Comparison of ENCODE assay signal across 8 cellular contexts in genomic region chr12:46473634-46474201, GRCh38.
A peak's percentile ranks its signal among the peaks of the same experiment; 100 is the strongest.
DNase-seq lines count a peak whose midpoint lies in the region; ATAC-seq, FAIRE-seq and TF ChIP-seq lines count a peak whose summit lies in the region.

No MANE protein-coding gene starts in this region.

- no peak overlapping the region for H2BK20ac ChIP-seq in H1 (ENCODE audit: low read length)

- no peak overlapping the region for H2BK5ac ChIP-seq in H1 (ENCODE audit: low read depth, low read length)

- H3K4me3 ChIP-seq in H1 (ENCODE audit: extremely low read depth in 1 of 4, insufficient read depth in 2 of 4, low read depth in 3 of 4, low read length in 4 of 4) = no peak overlapping the region
- no peak overlapping the region for H3K4me3 ChIP-seq in mucosa of descending colon

- H2AFZ ChIP-seq in H1 (ENCODE audit: low read length) = peak overlapping the region; percentile 47; the same call in 1 of the 2 replicates

- ATAC-seq in GM19397 (IDR thresholded peaks at IDR 0.05; ENCODE audit: unreplicated experiment) = peak; percentile 75
- peak; percentile 59 for ATAC-seq in HG03520 (IDR thresholded peaks at IDR 0.05; ENCODE audit: unreplicated experiment)
- peak; percentile 97 for ATAC-seq in mucosa of descending colon

- no peak overlapping the region for H3K4me2 ChIP-seq in H1 (ENCODE audit: insufficient read depth in 1 of 2, low read depth in 2 of 2, low read length in 2 of 2)

- TF ChIP-seq CTCF in H1 (IDR thresholded peaks at IDR 0.05; ENCODE audit: control extremely low read depth in 1 of 3, insufficient read depth in 1 of 3, low read depth in 1 of 3, low read length in 3 of 3) = no peak
- no peak for TF ChIP-seq CTCF in mucosa of descending colon (IDR thresholded peaks at IDR 0.05)

- no peak overlapping the region for H2BK120ac ChIP-seq in H1 (replicated peaks; ENCODE audit: low read depth, low read length)

- WGBS in H1 (ENCODE audit: extremely low coverage in 1 of 2, insufficient coverage in 1 of 2, insufficient read length in 1 of 2, insufficient replicate concordance in 2 of 2, low coverage in 1 of 2, low lambda C conversion rate in 2 of 2, missing lambda C conversion rate in 1 of 2), 2 experiments = 71% methylated on average over 8 of the region's 8 CpGs; no CpG with 5 or more reads in 1 of the 2 experiments

- no peaks in the 10 kb centered on the region for H4K20me1 ChIP-seq in H1 (replicated peaks in 1 of 2; ENCODE audit: control insufficient read depth in 1 of 2, insufficient read depth in 2 of 2, low read length in 2 of 2)

- CTCF ChIA-PET in H1 (lab: Charles Lee; ENCODE audit: partially characterized antibody) = interaction anchor here (1.1 kb wide), 1 partner anchor 188 kb away, joined by 5 read pairs; no protein-coding TSS in a partner anchor

- H3K27ac ChIP-seq in H1 (ENCODE audit: low read depth, low read length) = no peak overlapping the region

- TF ChIP-seq RAD21 in H1 (IDR thresholded peaks at IDR 0.05 in 1 of 2, conservative IDR thresholded peaks at IDR 0.05 in 1 of 2; ENCODE audit: low read depth in 2 of 2, low read length in 2 of 2) = no peak

- no peaks in the 10 kb centered on the region for H3K79me2 ChIP-seq in H1 (ENCODE audit: control insufficient read depth in 1 of 2, insufficient read depth in 2 of 2, low read length in 2 of 2)

- H3K4ac ChIP-seq in H1 (replicated peaks; ENCODE audit: insufficient read length, low read depth, low read length) = no peak overlapping the region

- H3K9me3 ChIP-seq in H1 (ENCODE audit: insufficient read depth in 2 of 2, low read depth in 1 of 2, low read length in 1 of 2) = no peaks in the 10 kb centered on the region
- no peaks in the 10 kb centered on the region for H3K9me3 ChIP-seq in mucosa of descending colon

- H3K27me3 ChIP-seq in H1 (replicated peaks in 1 of 4; ENCODE audit: control insufficient read depth in 3 of 4, extremely low read depth in 1 of 4, insufficient read depth in 3 of 4, low read length in 3 of 4) = no peaks in the 10 kb centered on the region

- no peak overlapping the region for H4K5ac ChIP-seq in H1 (ENCODE audit: insufficient read length, low read depth, low read length)

- no peak for TF ChIP-seq POLR2A in H1 (IDR thresholded peaks at IDR 0.05; ENCODE audit: control extremely low read depth in 1 of 2, low read depth in 2 of 2, low read length in 2 of 2)

- no peak overlapping the region for H3K9ac ChIP-seq in H1 (replicated peaks in 1 of 4; ENCODE audit: extremely low read depth in 1 of 4, low read depth in 3 of 4, low read length in 3 of 4)

- H4K91ac ChIP-seq in H1 (replicated peaks; ENCODE audit: insufficient read length, low read length) = no peak overlapping the region

- H3K23me2 ChIP-seq in H1 (ENCODE audit: low read depth, low read length) = no peaks in the 10 kb centered on the region

- no peak for TF ChIP-seq EP300 in H1 (IDR thresholded peaks at IDR 0.05; ENCODE audit: borderline replicate concordance in 1 of 2, low read depth in 2 of 2, low read length in 2 of 2)

- no peak overlapping the region for H2BK15ac ChIP-seq in H1 (ENCODE audit: low read length)

- H3K79me1 ChIP-seq in H1 (ENCODE audit: low read depth, low read length) = no peaks in the 10 kb centered on the region

- no peak overlapping the region for H2BK12ac ChIP-seq in H1 (ENCODE audit: low read depth, low read length)

- DNase-seq in DMS153 (lab: John Stamatoyannopoulos, UW) (peak; percentile 64), SIG-M5 (lab: John Stamatoyannopoulos, UW) (peak; percentile 56), H1 (ENCODE audit: low read depth in 1 of 2, low spot score in 2 of 2) (no peak), mucosa of descending colon (peak; percentile 58 to 74 (median 66)), NCI-H524 (lab: John Stamatoyannopoulos, UW) (no peak)
- no peak for DNase-seq in activated effector memory CD4-positive, alpha-beta T cell treated with Interleukin-2 at 50 U/mL for 16 hours

- no peak overlapping the region for H4K8ac ChIP-seq in H1 (ENCODE audit: extremely low read depth, insufficient read depth, low read length)

- POLR2A ChIA-PET in H1 (lab: Charles Lee; ENCODE audit: partially characterized antibody) = interaction anchor here (0.7 to 1.1 kb wide), 2 partner anchors 101 to 204 kb away, joined by 3 read pairs; partner anchors contain the start of gene SLC38A2

- no peak overlapping the region for H2AK5ac ChIP-seq in H1 (ENCODE audit: low read depth, low read length)

- no peak for FAIRE-seq in H1 (lab: Jason Lieb, UNC)

- intact Hi-C loops in mucosa of descending colon (cut with DNase I, micrococcal nuclease) = loop anchor here in 1 of 2 donors (10.0 kb wide), 1 partner anchor 181 kb away; no protein-coding TSS in a partner anchor

- peaks cover 0 to 5% (median 2%) of the 10 kb centered on the region in 4 experiments; a peak in 3 of 7 replicates for H3K4me1 ChIP-seq in H1 (replicated peaks in 1 of 4; ENCODE audit: control insufficient read depth in 3 of 4, insufficient read depth in 4 of 4, low read length in 3 of 4)
- peaks cover 13% of the 10 kb centered on the region for H3K4me1 ChIP-seq in mucosa of descending colon (ENCODE audit: low read depth)

- no peaks in the 10 kb centered on the region for H3K36me3 ChIP-seq in H1 (ENCODE audit: control insufficient read depth in 2 of 4, insufficient read depth in 4 of 4, low read length in 3 of 4)
- H3K36me3 ChIP-seq in mucosa of descending colon (ENCODE audit: low read depth) = no peaks in the 10 kb centered on the region

- no peak overlapping the region for H3K23ac ChIP-seq in H1 (ENCODE audit: insufficient read length)

- H3K56ac ChIP-seq in H1 (replicated peaks; ENCODE audit: insufficient read length, low read depth, low read length) = no peak overlapping the region

- H3K18ac ChIP-seq in H1 (ENCODE audit: extremely low read depth, low read length) = 0 out of 2 replicates have a peak overlapping the region, but pooled peaks have one; percentile 51

- H3K14ac ChIP-seq in H1 (ENCODE audit: insufficient read length) = no peak overlapping the region

TF ChIP-seq in H1, 55 proteins besides CTCF, POLR2A, EP300 and RAD21 (continues in another document):
- TF ChIP-seq ATF2 (IDR thresholded peaks at IDR 0.05; ENCODE audit: low read length) = no peak
- no peak for TF ChIP-seq TBP (IDR thresholded peaks at IDR 0.05; ENCODE audit: low read depth, low read length)
- no peak for TF ChIP-seq SIN3A (conservative IDR thresholded peaks at IDR 0.05 in 1 of 2, IDR thresholded peaks at IDR 0.05 in 1 of 2; ENCODE audit: low read depth in 1 of 2, low read length in 2 of 2)
- TF ChIP-seq GTF2F1 (IDR thresholded peaks at IDR 0.05; ENCODE audit: borderline replicate concordance, low read depth, low read length) = no peak

Comparison
In these comparisons a context has a peak if more than half of its experiments do, and no peak if none do; other contexts are left out.
1. DNase-seq: peak in DMS153 (single experiment), SIG-M5 (single experiment) and mucosa of descending colon (3 of 3); none in H1 (0 of 2), activated effector memory CD4-positive, alpha-beta T cell treated with Interleukin-2 at 50 U/mL for 16 hours (single experiment) and NCI-H524 (0 of 2).
2. Peak in every context shown above with its lines, with median percentiles within 50 percentile points of each other: ATAC-seq.